Comparison of ENCODE assay signal across 2 cellular contexts in the genomic region with DNA sequence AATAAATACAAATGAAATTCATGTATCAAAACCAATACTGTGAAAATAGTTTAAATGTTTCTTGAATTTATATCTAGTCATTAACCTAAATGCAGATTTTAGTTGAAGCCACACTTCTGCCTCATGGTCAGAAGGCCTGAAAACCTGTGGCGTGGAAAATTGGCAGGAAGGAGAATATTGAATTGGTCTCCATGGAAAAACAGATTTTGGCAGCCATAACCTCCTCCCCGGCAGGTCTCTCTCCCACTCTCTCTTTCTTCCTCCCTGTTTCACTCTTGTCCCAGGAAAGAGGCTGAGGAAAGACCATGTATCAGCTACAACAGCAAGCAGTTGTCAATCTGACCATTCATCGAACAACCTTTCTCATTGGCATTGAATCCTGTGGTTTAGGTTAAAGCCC.
TF ChIP-seq lines count a peak whose summit lies in the region.

No MANE protein-coding gene starts in this region.

TF ChIP-seq in liver, 16 proteins besides CTCF, POLR2A, EP300 and RAD21:
- TF ChIP-seq EGR1 (IDR thresholded peaks at IDR 0.05; ENCODE audit: low read depth in 2 of 2) (peak in 1 of 2 donors; percentile 9), YY1 (IDR thresholded peaks at IDR 0.05) (peak; percentile 59), FOXA2 (IDR thresholded peaks at IDR 0.05) (no peak), HNF4A (conservative IDR thresholded peaks at IDR 0.05) (peak in 1 of 2 donors; percentile 24), SP1 (IDR thresholded peaks at IDR 0.05) (no peak), HNF4G (IDR thresholded peaks at IDR 0.05) (no peak), NR2F2 (IDR thresholded peaks at IDR 0.05) (no peak), JUND (IDR thresholded peaks at IDR 0.05) (no peak)
- TF ChIP-seq, protein P1, sequence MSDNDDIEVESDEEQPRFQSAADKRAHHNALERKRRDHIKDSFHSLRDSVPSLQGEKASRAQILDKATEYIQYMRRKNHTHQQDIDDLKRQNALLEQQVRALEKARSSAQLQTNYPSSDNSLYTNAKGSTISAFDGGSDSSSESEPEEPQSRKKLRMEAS (IDR thresholded peaks at IDR 0.05): no peak
- TF ChIP-seq, protein P2, sequence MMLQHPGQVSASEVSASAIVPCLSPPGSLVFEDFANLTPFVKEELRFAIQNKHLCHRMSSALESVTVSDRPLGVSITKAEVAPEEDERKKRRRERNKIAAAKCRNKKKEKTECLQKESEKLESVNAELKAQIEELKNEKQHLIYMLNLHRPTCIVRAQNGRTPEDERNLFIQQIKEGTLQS (IDR thresholded peaks at IDR 0.05): no peak
- TF ChIP-seq, protein P3, sequence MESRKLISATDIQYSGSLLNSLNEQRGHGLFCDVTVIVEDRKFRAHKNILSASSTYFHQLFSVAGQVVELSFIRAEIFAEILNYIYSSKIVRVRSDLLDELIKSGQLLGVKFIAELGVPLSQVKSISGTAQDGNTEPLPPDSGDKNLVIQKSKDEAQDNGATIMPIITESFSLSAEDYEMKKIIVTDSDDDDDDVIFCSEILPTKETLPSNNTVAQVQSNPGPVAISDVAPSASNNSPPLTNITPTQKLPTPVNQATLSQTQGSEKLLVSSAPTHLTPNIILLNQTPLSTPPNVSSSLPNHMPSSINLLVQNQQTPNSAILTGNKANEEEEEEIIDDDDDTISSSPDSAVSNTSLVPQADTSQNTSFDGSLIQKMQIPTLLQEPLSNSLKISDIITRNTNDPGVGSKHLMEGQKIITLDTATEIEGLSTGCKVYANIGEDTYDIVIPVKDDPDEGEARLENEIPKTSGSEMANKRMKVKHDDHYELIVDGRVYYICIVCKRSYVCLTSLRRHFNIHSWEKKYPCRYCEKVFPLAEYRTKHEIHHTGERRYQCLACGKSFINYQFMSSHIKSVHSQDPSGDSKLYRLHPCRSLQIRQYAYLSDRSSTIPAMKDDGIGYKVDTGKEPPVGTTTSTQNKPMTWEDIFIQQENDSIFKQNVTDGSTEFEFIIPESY (IDR thresholded peaks at IDR 0.05): no peak
- TF ChIP-seq, protein P4, sequence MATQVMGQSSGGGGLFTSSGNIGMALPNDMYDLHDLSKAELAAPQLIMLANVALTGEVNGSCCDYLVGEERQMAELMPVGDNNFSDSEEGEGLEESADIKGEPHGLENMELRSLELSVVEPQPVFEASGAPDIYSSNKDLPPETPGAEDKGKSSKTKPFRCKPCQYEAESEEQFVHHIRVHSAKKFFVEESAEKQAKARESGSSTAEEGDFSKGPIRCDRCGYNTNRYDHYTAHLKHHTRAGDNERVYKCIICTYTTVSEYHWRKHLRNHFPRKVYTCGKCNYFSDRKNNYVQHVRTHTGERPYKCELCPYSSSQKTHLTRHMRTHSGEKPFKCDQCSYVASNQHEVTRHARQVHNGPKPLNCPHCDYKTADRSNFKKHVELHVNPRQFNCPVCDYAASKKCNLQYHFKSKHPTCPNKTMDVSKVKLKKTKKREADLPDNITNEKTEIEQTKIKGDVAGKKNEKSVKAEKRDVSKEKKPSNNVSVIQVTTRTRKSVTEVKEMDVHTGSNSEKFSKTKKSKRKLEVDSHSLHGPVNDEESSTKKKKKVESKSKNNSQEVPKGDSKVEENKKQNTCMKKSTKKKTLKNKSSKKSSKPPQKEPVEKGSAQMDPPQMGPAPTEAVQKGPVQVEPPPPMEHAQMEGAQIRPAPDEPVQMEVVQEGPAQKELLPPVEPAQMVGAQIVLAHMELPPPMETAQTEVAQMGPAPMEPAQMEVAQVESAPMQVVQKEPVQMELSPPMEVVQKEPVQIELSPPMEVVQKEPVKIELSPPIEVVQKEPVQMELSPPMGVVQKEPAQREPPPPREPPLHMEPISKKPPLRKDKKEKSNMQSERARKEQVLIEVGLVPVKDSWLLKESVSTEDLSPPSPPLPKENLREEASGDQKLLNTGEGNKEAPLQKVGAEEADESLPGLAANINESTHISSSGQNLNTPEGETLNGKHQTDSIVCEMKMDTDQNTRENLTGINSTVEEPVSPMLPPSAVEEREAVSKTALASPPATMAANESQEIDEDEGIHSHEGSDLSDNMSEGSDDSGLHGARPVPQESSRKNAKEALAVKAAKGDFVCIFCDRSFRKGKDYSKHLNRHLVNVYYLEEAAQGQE (IDR thresholded peaks at IDR 0.05): no peak

TF ChIP-seq in HepG2, 621 proteins besides CTCF, POLR2A, EP300 and RAD21:
- TF ChIP-seq, protein P5, sequence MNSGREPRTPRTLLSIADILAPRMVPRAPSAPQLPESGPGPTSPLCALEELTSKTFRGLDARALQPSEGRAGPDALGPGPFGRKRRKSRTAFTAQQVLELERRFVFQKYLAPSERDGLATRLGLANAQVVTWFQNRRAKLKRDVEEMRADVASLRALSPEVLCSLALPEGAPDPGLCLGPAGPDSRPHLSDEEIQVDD (CRISPR knock-in tag; IDR thresholded peaks at IDR 0.05; ENCODE audit: borderline replicate concordance): no peak
- no peak for TF ChIP-seq NFRKB (IDR thresholded peaks at IDR 0.05)
